Comparison of ENCODE assay signal across 8 cellular contexts in the genomic region with DNA sequence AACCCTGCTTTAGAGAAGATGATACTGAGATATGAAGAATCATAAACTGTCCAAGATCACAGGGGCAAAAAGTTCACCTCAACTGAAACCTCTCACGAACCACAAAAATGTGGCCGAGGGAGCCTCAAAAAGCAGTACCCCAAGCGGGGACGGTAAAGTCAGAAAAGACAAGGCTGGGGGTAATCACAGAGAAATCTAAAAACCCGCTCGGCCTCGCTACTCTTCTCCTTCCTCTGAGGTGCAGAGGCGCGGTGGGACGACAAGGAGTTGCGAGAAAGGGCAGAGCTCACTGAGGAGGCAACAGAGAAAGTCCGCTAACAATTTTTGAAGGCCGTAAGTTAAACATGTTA. TPM values are rescaled to one million over a fixed set of nuclear protein-coding genes. Genes with fewer than 3 reads are reported as not detected.
A peak's percentile ranks its signal among the peaks of the same experiment; 100 is the strongest.
DNase-seq lines count a peak whose midpoint lies in the region; ATAC-seq and TF ChIP-seq lines count a peak whose summit lies in the region.

No MANE protein-coding gene starts in this region.

- H4K20me1 ChIP-seq in HCT116 (ENCODE audit: insufficient read depth) = no peaks in the 10 kb centered on the region

- no peak for DNase-seq in HCT116 (ENCODE audit: low read depth, low spot score)
- no peak for DNase-seq in NT2/D1 (ENCODE audit: low read depth, low spot score)
- no peak for DNase-seq in epithelial cell of proximal tubule (ENCODE audit: low read depth)
- no peak for DNase-seq in DMS114 treated with DMSO at 0.1 percent for 48 hours (lab: John Stamatoyannopoulos, UW; ENCODE audit: unreplicated experiment)
- no peak for DNase-seq in erythroblast (lab: John Stamatoyannopoulos, UW)
- no peak for DNase-seq in NCI-H510A treated with DMSO at 0.1 percent for 48 hours (lab: John Stamatoyannopoulos, UW)

- H2AFZ ChIP-seq in HCT116 (ENCODE audit: low read depth, low read length, poor library complexity, severe bottlenecking) = peak overlapping the region; percentile 90

- peaks cover 12% of the 10 kb centered on the region; the same call in 1 of the 2 replicates for H3K79me2 ChIP-seq in HCT116 (ENCODE audit: insufficient read depth, low read length)

- peak; percentile 46 for ATAC-seq in GM18511 (IDR thresholded peaks at IDR 0.05; ENCODE audit: unreplicated experiment)
- ATAC-seq in HCT116 = peak; percentile 58

- no peaks in the 10 kb centered on the region for H3K36me3 ChIP-seq in HCT116 (ENCODE audit: control insufficient read depth in 1 of 2, insufficient read depth in 2 of 2, low read length in 2 of 2)
- no peaks in the 10 kb centered on the region for H3K36me3 ChIP-seq in NT2/D1 (ENCODE audit: insufficient read depth, insufficient read length, low read length)
- no peaks in the 10 kb centered on the region for H3K36me3 ChIP-seq in neutrophil

- peak overlapping the region; percentile 86 to 96 for H3K4me3 ChIP-seq in HCT116 (replicated peaks in 1 of 2; ENCODE audit: low read depth in 1 of 2, low read length in 2 of 2)
- H3K4me3 ChIP-seq in NT2/D1 (ENCODE audit: insufficient read length, low read depth) = peak overlapping the region; percentile 91
- peak overlapping the region; percentile 93 for H3K4me3 ChIP-seq in epithelial cell of proximal tubule (ENCODE audit: low read depth, low read length)
- peak overlapping the region; percentile 64 to 66 for H3K4me3 ChIP-seq in neutrophil (ENCODE audit: low read depth in 1 of 2, low read length in 1 of 2)

- H3K9me3 ChIP-seq in HCT116 (ENCODE audit: control insufficient read depth in 1 of 2, insufficient read depth in 1 of 2, low read depth in 1 of 2, low read length in 2 of 2) (no peaks in the 10 kb centered on the region), NT2/D1 (ENCODE audit: insufficient read depth, low read length) (no peaks in the 10 kb centered on the region), neutrophil (no peaks in the 10 kb centered on the region)

- TF ChIP-seq POLR2A in HCT116 (IDR thresholded peaks at IDR 0.05; ENCODE audit: borderline replicate concordance, extremely low read depth, insufficient read depth, insufficient read length) = no peak
- TF ChIP-seq POLR2A in erythroblast (IDR thresholded peaks at IDR 0.05; ENCODE audit: low read length) = no peak

- RAD21 ChIA-PET in HCT116 (lab: Charles Lee; ENCODE audit: low non-redundant PET in 1 of 2, low total read pairs in 2 of 2, uncharacterized antibody in 2 of 2, unreplicated experiment in 2 of 2) = no interaction called here

- peaks cover 0 to 16% of the 10 kb centered on the region in 2 experiments; a peak in 2 of 4 replicates for H3K4me1 ChIP-seq in HCT116 (ENCODE audit: control insufficient read depth in 1 of 2, insufficient read depth in 2 of 2, low read length in 2 of 2)
- no peaks in the 10 kb centered on the region for H3K4me1 ChIP-seq in NT2/D1 (ENCODE audit: insufficient read depth, insufficient read length)
- peaks cover 4 to 8% of the 10 kb centered on the region in 2 experiments for H3K4me1 ChIP-seq in neutrophil (ENCODE audit: control insufficient read depth in 1 of 2, insufficient read depth in 1 of 2, low read depth in 1 of 2, low read length in 1 of 2)

- no peak for TF ChIP-seq RAD21 in HCT116 (IDR thresholded peaks at IDR 0.05; ENCODE audit: low read depth)

- H3K4me2 ChIP-seq in HCT116 (ENCODE audit: low read length) = peak overlapping the region; percentile 80

- TF ChIP-seq CTCF in HCT116 (IDR thresholded peaks at IDR 0.05 in 2 of 3, conservative IDR thresholded peaks at IDR 0.05 in 1 of 3; ENCODE audit: borderline replicate concordance in 1 of 3, insufficient read depth in 1 of 3, low read depth in 2 of 3, low read length in 2 of 3) = no peak
- no peak for TF ChIP-seq CTCF in epithelial cell of proximal tubule (conservative IDR thresholded peaks at IDR 0.05; ENCODE audit: low read depth, low read length)
- no peak for TF ChIP-seq CTCF in neutrophil (IDR thresholded peaks at IDR 0.05)

- peak overlapping the region; percentile 82 for H3K9ac ChIP-seq in HCT116 (ENCODE audit: low read length)
- H3K9ac ChIP-seq in NT2/D1 (ENCODE audit: insufficient read length, low read depth) = peak overlapping the region; percentile 79

- H3K27ac ChIP-seq in HCT116 (ENCODE audit: low read depth, low read length) (peak overlapping the region; percentile 60), neutrophil (no peak overlapping the region)

- CTCF ChIA-PET in HCT116 (lab: Charles Lee) = no interaction called here

- intact Hi-C loops in HCT116 (cut with micrococcal nuclease) = no loop called here

- POLR2A ChIA-PET in HCT116 (lab: Charles Lee) = no interaction called here

- no peaks in the 10 kb centered on the region for H3K9me2 ChIP-seq in HCT116 (ENCODE audit: insufficient read depth)

- no peaks in the 10 kb centered on the region for H3K27me3 ChIP-seq in HCT116 (ENCODE audit: insufficient read depth, low read length)
- H3K27me3 ChIP-seq in NT2/D1 (ENCODE audit: insufficient read depth, insufficient read length) = no peaks in the 10 kb centered on the region
- no peaks in the 10 kb centered on the region for H3K27me3 ChIP-seq in neutrophil

- BruUV-seq in HCT116 (replicated peaks; lab: Mats Ljungman, UMichigan) = TSS peak; percentile 86

TF ChIP-seq in HCT116, 20 proteins besides CTCF, POLR2A, EP300 and RAD21:
- no peak for TF ChIP-seq EZH2phosphoT487 (IDR thresholded peaks at IDR 0.05; ENCODE audit: borderline replicate concordance)
- TF ChIP-seq FOSL1 (IDR thresholded peaks at IDR 0.05; ENCODE audit: low read depth) = no peak
- no peak for TF ChIP-seq POLR2AphosphoS5 (IDR thresholded peaks at IDR 0.05; ENCODE audit: low read depth, low read length)
- TF ChIP-seq ZBTB33 (IDR thresholded peaks at IDR 0.05; ENCODE audit: extremely low read depth, insufficient replicate concordance, low read length) = no peak
- no peak for TF ChIP-seq CEBPB (IDR thresholded peaks at IDR 0.05; ENCODE audit: low read depth)
- TF ChIP-seq EZH2 (IDR thresholded peaks at IDR 0.05) = no peak
- TF ChIP-seq JUND (IDR thresholded peaks at IDR 0.05) = no peak
- TF ChIP-seq TCF7L2 (IDR thresholded peaks at IDR 0.05; ENCODE audit: borderline replicate concordance, extremely low read depth, insufficient read depth, insufficient read length) = no peak
- no peak for TF ChIP-seq SRF (IDR thresholded peaks at IDR 0.05; ENCODE audit: low read depth)
- TF ChIP-seq SP1 (IDR thresholded peaks at IDR 0.05; ENCODE audit: low read depth) = no peak
- TF ChIP-seq ZNF274 (IDR thresholded peaks at IDR 0.05; ENCODE audit: low read depth, low read length) = no peak
- TF ChIP-seq EGR1 (IDR thresholded peaks at IDR 0.05; ENCODE audit: low read depth) = no peak
- TF ChIP-seq SIN3A (IDR thresholded peaks at IDR 0.05; ENCODE audit: low read depth) = no peak
- no peak for TF ChIP-seq YY1 (IDR thresholded peaks at IDR 0.05; ENCODE audit: extremely low read depth, insufficient replicate concordance, low read depth, low read length)
- TF ChIP-seq ATF3 (IDR thresholded peaks at IDR 0.05) = no peak
- no peak for TF ChIP-seq ZFX (IDR thresholded peaks at IDR 0.05)

RNA-seq across cellular contexts. Expression of gene IRAK1BP1, which starts 0.4 kb away (rescaled TPM):
- total RNA-seq in HCT116 (2021; ENCODE audit: unreplicated experiment) (5.4 TPM), epithelial cell of proximal tubule (2.8 and 3.6 TPM in 2 replicates)
- polyA plus RNA-seq in HCT116 (2012) = 0.91 and 2.1 TPM in 2 replicates
